ENCODE assay signal across 18 cellular contexts in the genomic region with DNA sequence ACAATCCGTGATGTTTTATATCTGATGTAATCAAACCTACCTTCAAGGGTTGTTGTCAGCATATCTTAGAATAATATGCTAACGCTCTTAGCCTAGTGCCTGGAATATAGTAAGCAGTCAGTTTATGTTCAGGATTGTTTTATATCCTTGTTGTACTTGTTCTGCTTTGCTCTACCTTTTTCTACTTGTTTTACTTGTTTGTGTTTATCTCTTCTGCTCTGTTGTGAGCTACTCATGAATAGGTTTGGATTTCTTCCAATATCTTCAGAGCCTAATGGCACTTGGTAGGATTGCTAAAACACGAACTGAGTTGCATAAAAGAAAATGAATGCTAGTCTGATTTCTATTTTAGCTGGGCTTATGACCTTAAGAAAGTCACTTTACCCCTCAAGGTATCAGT. TPM values are rescaled to one million over a fixed set of nuclear protein-coding genes. Genes with fewer than 3 reads are reported as not detected.
DNase-seq lines count a peak whose midpoint lies in the region; ATAC-seq and TF ChIP-seq lines count a peak whose summit lies in the region.
"Had no signal": no experiment of that assay in that cellular context is flagged by ENCODE, and none has a peak within 500 bp of the region (broad histone marks: within the 10 kb centered on the region; RNA-seq: fewer than 3 reads in every experiment).

No MANE protein-coding gene starts in this region.

- in situ Hi-C loops in mammary epithelial cell (cut with MboI; ENCODE audit: low sequenced_read_pairs in 2 of 2), result no loop called here

- BruUV-seq in HCT116 (replicated peaks; lab: Mats Ljungman, UMichigan), result no TSS peak
- BruUV-seq in mammary epithelial cell (replicated peaks; lab: Mats Ljungman, UMichigan), result TSS peak; percentile 62

- H3K4me2 ChIP-seq in HCT116 (ENCODE audit: low read length) (peak overlapping the region; percentile 72), mammary epithelial cell (ENCODE audit: insufficient read depth, low read depth, low read length) (peak overlapping the region; percentile 56), parathyroid adenoma (ENCODE audit: low read length) (no peak overlapping the region)

- WGBS in mammary epithelial cell (ENCODE audit: low coverage, missing lambda C conversion rate), result 73% methylated on average over 3 of the region's 3 CpGs

- TF ChIP-seq POLR2A in HCT116 (IDR thresholded peaks at IDR 0.05; ENCODE audit: borderline replicate concordance, extremely low read depth, insufficient read depth, insufficient read length), result no peak

- H2AFZ ChIP-seq in HCT116 (ENCODE audit: low read depth, low read length, poor library complexity, severe bottlenecking) (peak overlapping the region; percentile 66), mammary epithelial cell (ENCODE audit: low read depth, low read length) (no peak overlapping the region), parathyroid adenoma (peak overlapping the region; percentile 5)

- H3K4me1 ChIP-seq in HCT116 (ENCODE audit: control insufficient read depth in 1 of 2, insufficient read depth in 2 of 2, low read length in 2 of 2) (peaks cover 13 to 20% of the 10 kb centered on the region in 2 experiments), mammary epithelial cell (ENCODE audit: insufficient read depth, low read length) (peaks cover 12% of the 10 kb centered on the region), parathyroid adenoma (no peaks in the 10 kb centered on the region)

- no peaks in the 10 kb centered on the region for H3K9me2 ChIP-seq in HCT116 (ENCODE audit: insufficient read depth)

- 0 out of 2 replicates have a peak overlapping the region, but pooled peaks have one; percentile 41 for H3K9ac ChIP-seq in HCT116 (ENCODE audit: low read length)
- H3K9ac ChIP-seq in mammary epithelial cell (ENCODE audit: insufficient read depth, low read length), result peak overlapping the region; percentile 62
- H3K9ac ChIP-seq in parathyroid adenoma, result no peak overlapping the region

- CTCF ChIA-PET in HCT116 (lab: Charles Lee) (interaction anchor here (1.0 to 1.1 kb wide), 2 partner anchors 16 to 19 kb away, joined by 3 to 4 read pairs; no protein-coding TSS in a partner anchor), mammary epithelial cell (lab: Charles Lee; ENCODE audit: low non-redundant PET) (no interaction called here)

- peak; percentile 57; the same call in 1 of the 2 replicates for ATAC-seq in HCT116
- ATAC-seq: activated CD8-positive, alpha-beta T cell treated with anti-CD3 and anti-CD28 coated beads, Interleukin-2, amount 10 ng/mL, durations not matched to agents 7 days and 5 days; natural killer cell had no signal

- H3K9me3 ChIP-seq in HCT116 (ENCODE audit: control insufficient read depth in 1 of 2, insufficient read depth in 1 of 2, low read depth in 1 of 2, low read length in 2 of 2) (no peaks in the 10 kb centered on the region), mammary epithelial cell (replicated peaks; ENCODE audit: insufficient read depth, low read length) (no peaks in the 10 kb centered on the region), parathyroid adenoma (ENCODE audit: control insufficient read depth, low read length) (no peaks in the 10 kb centered on the region)

- RAD21 ChIA-PET in HCT116 (lab: Charles Lee; ENCODE audit: low non-redundant PET in 1 of 2, low total read pairs in 2 of 2, uncharacterized antibody in 2 of 2, unreplicated experiment in 2 of 2), result no interaction called here

- TF ChIP-seq RAD21 in HCT116 (IDR thresholded peaks at IDR 0.05; ENCODE audit: low read depth), result peak; percentile 13; the same call in 1 of the 2 replicates

- H3K27ac ChIP-seq in HCT116 (ENCODE audit: low read depth, low read length) (no peak overlapping the region), mammary epithelial cell (ENCODE audit: insufficient read depth, low read depth, low read length) (peak overlapping the region; percentile 99), parathyroid adenoma (no peak overlapping the region)

- dilution Hi-C loops in mammary epithelial cell (cut with HindIII; ENCODE audit: low sequenced_read_pairs), result no loop called here

- H4K20me1 ChIP-seq in HCT116 (ENCODE audit: insufficient read depth) (no peaks in the 10 kb centered on the region), mammary epithelial cell (ENCODE audit: insufficient read depth, low read length) (no peaks in the 10 kb centered on the region)

- no peak for TF ChIP-seq CTCF in HCT116 (IDR thresholded peaks at IDR 0.05 in 2 of 3, conservative IDR thresholded peaks at IDR 0.05 in 1 of 3; ENCODE audit: borderline replicate concordance in 1 of 3, insufficient read depth in 1 of 3, low read depth in 2 of 3, low read length in 2 of 3)
- TF ChIP-seq CTCF in mammary epithelial cell (conservative IDR thresholded peaks at IDR 0.05 in 1 of 2, IDR thresholded peaks at IDR 0.05 in 1 of 2; ENCODE audit: extremely low read depth in 1 of 2, insufficient read depth in 1 of 2, low read depth in 1 of 2, low read length in 2 of 2), result no peak
- no peak for TF ChIP-seq CTCF in parathyroid adenoma (IDR thresholded peaks at IDR 0.05)

- H3K4me3 ChIP-seq in HCT116 (replicated peaks in 1 of 2; ENCODE audit: low read depth in 1 of 2, low read length in 2 of 2), result 0 out of 4 replicates have a peak overlapping the region, but pooled peaks of 1 of the 2 experiments have one; percentile 11
- no peak overlapping the region for H3K4me3 ChIP-seq in mammary epithelial cell (replicated peaks in 1 of 3; ENCODE audit: insufficient read depth in 1 of 3, low read depth in 2 of 3, low read length in 3 of 3)
- H3K4me3 ChIP-seq in parathyroid adenoma (ENCODE audit: low read depth, low read length), result no peak overlapping the region

- POLR2A ChIA-PET in HCT116 (lab: Charles Lee), result no interaction called here

- DNase-seq in HCT116 (ENCODE audit: low read depth, low spot score), result peak; percentile 32
- peak; percentile 24 for DNase-seq in NCI-H1105 (lab: John Stamatoyannopoulos, UW)
- DNase-seq in mammary epithelial cell, result peak; percentile 75
- DNase-seq in NCI-H2029 treated with DMSO at 0.1 percent for 48 hours (lab: John Stamatoyannopoulos, UW), result no peak
- DNase-seq in CD1c-positive myeloid dendritic cell (ENCODE audit: extremely low spot score), result no peak
- no peak for DNase-seq in NAMALWA (ENCODE audit: low spot score)
- DNase-seq: activated CD8-positive, alpha-beta T cell treated with anti-CD3 and anti-CD28 coated beads, Interleukin-2, amount 10 ng/mL, durations not matched to agents 7 days and 5 days; activated T-cell treated with anti-CD3 and anti-CD28 coated beads, Interleukin-2, amount 50 U/mL, for 72 hours; effector CD4-positive, alpha-beta T cell; head of caudate nucleus; immature natural killer cell; natural killer cell; NCI-H1417; NCI-H446; Right ventricle myocardium superior; stimulated activated CD8-positive, alpha-beta memory T cell treated with anti-CD3 and anti-CD28 coated beads, Interleukin-4, amount 100 ng/mL, for 48 hours; T-helper 1 cell had no signal

- no peaks in the 10 kb centered on the region for H3K36me3 ChIP-seq in HCT116 (ENCODE audit: control insufficient read depth in 1 of 2, insufficient read depth in 2 of 2, low read length in 2 of 2)
- H3K36me3 ChIP-seq in mammary epithelial cell (ENCODE audit: insufficient read depth, low read length), result no peaks in the 10 kb centered on the region
- no peaks in the 10 kb centered on the region for H3K36me3 ChIP-seq in parathyroid adenoma (ENCODE audit: control insufficient read depth, insufficient read depth, low read length)

- H3K79me2 ChIP-seq in HCT116 (ENCODE audit: insufficient read depth, low read length), result no peaks in the 10 kb centered on the region
- no peaks in the 10 kb centered on the region for H3K79me2 ChIP-seq in mammary epithelial cell (ENCODE audit: insufficient read depth, low read length)
- no peaks in the 10 kb centered on the region for H3K79me2 ChIP-seq in parathyroid adenoma

- intact Hi-C loops in HCT116 (cut with micrococcal nuclease) (no loop called here), mammary epithelial cell (cut with micrococcal nuclease) (no loop called here)

- H3K27me3 ChIP-seq in HCT116 (ENCODE audit: insufficient read depth, low read length), result no peaks in the 10 kb centered on the region
- no peaks in the 10 kb centered on the region for H3K27me3 ChIP-seq in mammary epithelial cell (ENCODE audit: insufficient read depth, low read length)
- H3K27me3 ChIP-seq in parathyroid adenoma (ENCODE audit: control insufficient read depth, insufficient read depth, low read length), result no peaks in the 10 kb centered on the region

TF ChIP-seq in HCT116, 20 proteins besides CTCF, POLR2A, EP300 and RAD21:
- TF ChIP-seq SIN3A (IDR thresholded peaks at IDR 0.05; ENCODE audit: low read depth), result no peak
- TF ChIP-seq EZH2 (IDR thresholded peaks at IDR 0.05), result no peak
- peak; percentile 69 for TF ChIP-seq JUND (IDR thresholded peaks at IDR 0.05)
- peak; percentile 71; the same call in 1 of the 2 replicates for TF ChIP-seq CBX3 (IDR thresholded peaks at IDR 0.05; ENCODE audit: low read depth)
- peak; percentile 24; the same call in 1 of the 2 replicates for TF ChIP-seq POLR2AphosphoS5 (IDR thresholded peaks at IDR 0.05; ENCODE audit: low read depth, low read length)
- no peak for TF ChIP-seq EGR1 (IDR thresholded peaks at IDR 0.05; ENCODE audit: low read depth)
- TF ChIP-seq SP1 (IDR thresholded peaks at IDR 0.05; ENCODE audit: low read depth), result peak; percentile 84
- peak; percentile 51 for TF ChIP-seq CEBPB (IDR thresholded peaks at IDR 0.05; ENCODE audit: low read depth)
- no peak for TF ChIP-seq FOSL1 (IDR thresholded peaks at IDR 0.05; ENCODE audit: low read depth)
- TF ChIP-seq EZH2phosphoT487 (IDR thresholded peaks at IDR 0.05; ENCODE audit: borderline replicate concordance), result no peak
- no peak for TF ChIP-seq ELF1 (IDR thresholded peaks at IDR 0.05; ENCODE audit: borderline replicate concordance, low read depth)
TF ChIP-seq in HCT116: peak in this region for 5.

RNA-seq across cellular contexts. Expression of a gene that starts 40.1 kb away (rescaled TPM):
- not detected for total RNA-seq in HCT116 (2021; ENCODE audit: unreplicated experiment)
- not detected in 2 replicates for polyA plus RNA-seq in HCT116 (2012)
- total RNA-seq in mammary epithelial cell, result under 1 TPM in 1 of 2 donors, not detected in 1; 0.02 TPM
- polyA plus RNA-seq in mammary epithelial cell, result not detected
- not detected for polyA minus RNA-seq in mammary epithelial cell
- total RNA-seq: activated CD8-positive, alpha-beta T cell treated with anti-CD3 and anti-CD28 coated beads, Interleukin-2, amount 10 ng/mL, durations not matched to agents 7 days and 5 days had no signal
- polyA plus RNA-seq: immature natural killer cell had no signal

RNA-seq across cellular contexts. Expression of a gene that starts 52.3 kb away (rescaled TPM):
- total RNA-seq in HCT116 (2021; ENCODE audit: unreplicated experiment) (191 TPM), mammary epithelial cell (100 to 1,000 TPM; 134 to 150 TPM)
- polyA plus RNA-seq in HCT116 (2012), result 50.0 and 81.7 TPM in 2 replicates
- 116 TPM for polyA plus RNA-seq in mammary epithelial cell
- 48.7 TPM for polyA minus RNA-seq in mammary epithelial cell

Comparison
In these comparisons a context has a peak if more than half of its experiments do, and no peak if none do; other contexts are left out.
1. DNase-seq: peak in HCT116 (single experiment), NCI-H1105 (single experiment) and mammary epithelial cell (single experiment); none in NCI-H2029 treated with DMSO at 0.1 percent for 48 hours (single experiment), CD1c-positive myeloid dendritic cell (single experiment) and NAMALWA (single experiment).